Comparison of ENCODE assay signal across 1 cellular context in the genomic region with DNA sequence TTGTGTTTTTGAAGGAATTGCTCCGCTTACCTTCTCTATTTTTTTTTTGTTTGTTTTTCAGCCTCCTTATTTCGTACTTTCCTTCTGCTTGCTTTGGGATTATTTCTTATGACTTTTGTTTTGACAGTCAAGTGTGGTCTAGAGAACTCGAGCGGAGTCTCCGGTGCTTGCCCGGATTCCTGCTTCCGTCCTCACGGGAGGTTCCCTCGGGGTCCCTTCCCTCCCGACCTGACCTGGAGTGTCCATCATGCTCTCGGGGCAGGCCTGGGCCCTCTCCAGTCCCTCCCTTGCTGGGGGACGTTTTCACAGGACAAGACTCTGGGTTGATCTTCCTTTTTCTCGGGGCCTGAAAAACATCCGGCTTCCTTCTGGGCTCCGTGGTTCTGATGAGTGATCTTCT.
TF ChIP-seq lines count a peak whose summit lies in the region.

No MANE protein-coding gene starts in this region.

TF ChIP-seq in WTC11, 78 proteins besides CTCF, POLR2A, EP300 and RAD21 (continued from another document):
- TF ChIP-seq, protein P1, sequence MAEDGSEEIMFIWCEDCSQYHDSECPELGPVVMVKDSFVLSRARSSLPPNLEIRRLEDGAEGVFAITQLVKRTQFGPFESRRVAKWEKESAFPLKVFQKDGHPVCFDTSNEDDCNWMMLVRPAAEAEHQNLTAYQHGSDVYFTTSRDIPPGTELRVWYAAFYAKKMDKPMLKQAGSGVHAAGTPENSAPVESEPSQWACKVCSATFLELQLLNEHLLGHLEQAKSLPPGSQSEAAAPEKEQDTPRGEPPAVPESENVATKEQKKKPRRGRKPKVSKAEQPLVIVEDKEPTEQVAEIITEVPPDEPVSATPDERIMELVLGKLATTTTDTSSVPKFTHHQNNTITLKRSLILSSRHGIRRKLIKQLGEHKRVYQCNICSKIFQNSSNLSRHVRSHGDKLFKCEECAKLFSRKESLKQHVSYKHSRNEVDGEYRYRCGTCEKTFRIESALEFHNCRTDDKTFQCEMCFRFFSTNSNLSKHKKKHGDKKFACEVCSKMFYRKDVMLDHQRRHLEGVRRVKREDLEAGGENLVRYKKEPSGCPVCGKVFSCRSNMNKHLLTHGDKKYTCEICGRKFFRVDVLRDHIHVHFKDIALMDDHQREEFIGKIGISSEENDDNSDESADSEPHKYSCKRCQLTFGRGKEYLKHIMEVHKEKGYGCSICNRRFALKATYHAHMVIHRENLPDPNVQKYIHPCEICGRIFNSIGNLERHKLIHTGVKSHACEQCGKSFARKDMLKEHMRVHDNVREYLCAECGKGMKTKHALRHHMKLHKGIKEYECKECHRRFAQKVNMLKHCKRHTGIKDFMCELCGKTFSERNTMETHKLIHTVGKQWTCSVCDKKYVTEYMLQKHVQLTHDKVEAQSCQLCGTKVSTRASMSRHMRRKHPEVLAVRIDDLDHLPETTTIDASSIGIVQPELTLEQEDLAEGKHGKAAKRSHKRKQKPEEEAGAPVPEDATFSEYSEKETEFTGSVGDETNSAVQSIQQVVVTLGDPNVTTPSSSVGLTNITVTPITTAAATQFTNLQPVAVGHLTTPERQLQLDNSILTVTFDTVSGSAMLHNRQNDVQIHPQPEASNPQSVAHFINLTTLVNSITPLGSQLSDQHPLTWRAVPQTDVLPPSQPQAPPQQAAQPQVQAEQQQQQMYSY (CRISPR knock-in tag; IDR thresholded peaks at IDR 0.05) = no peak
- TF ChIP-seq JUN (CRISPR knock-in tag; IDR thresholded peaks at IDR 0.05) (no peak), ZNF396 (CRISPR knock-in tag; IDR thresholded peaks at IDR 0.05; ENCODE audit: borderline replicate concordance) (no peak), EMX1 (CRISPR knock-in tag; IDR thresholded peaks at IDR 0.05) (no peak), ZNF317 (CRISPR knock-in tag; IDR thresholded peaks at IDR 0.05; ENCODE audit: borderline replicate concordance, low read depth) (no peak), TEAD4 (CRISPR knock-in tag; IDR thresholded peaks at IDR 0.05) (no peak), NR1H2 (CRISPR knock-in tag; IDR thresholded peaks at IDR 0.05) (no peak)
- TF ChIP-seq, protein P2, sequence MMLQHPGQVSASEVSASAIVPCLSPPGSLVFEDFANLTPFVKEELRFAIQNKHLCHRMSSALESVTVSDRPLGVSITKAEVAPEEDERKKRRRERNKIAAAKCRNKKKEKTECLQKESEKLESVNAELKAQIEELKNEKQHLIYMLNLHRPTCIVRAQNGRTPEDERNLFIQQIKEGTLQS (CRISPR knock-in tag; conservative IDR thresholded peaks at IDR 0.05) = no peak
- TF ChIP-seq, protein P3, sequence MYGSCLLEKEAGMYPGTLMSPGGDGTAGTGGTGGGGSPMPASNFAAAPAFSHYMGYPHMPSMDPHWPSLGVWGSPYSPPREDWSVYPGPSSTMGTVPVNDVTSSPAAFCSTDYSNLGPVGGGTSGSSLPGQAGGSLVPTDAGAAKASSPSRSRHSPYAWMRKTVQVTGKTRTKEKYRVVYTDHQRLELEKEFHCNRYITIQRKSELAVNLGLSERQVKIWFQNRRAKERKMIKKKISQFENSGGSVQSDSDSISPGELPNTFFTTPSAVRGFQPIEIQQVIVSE (CRISPR knock-in tag; IDR thresholded peaks at IDR 0.05; ENCODE audit: borderline replicate concordance) = no peak
